Comparison of ENCODE assay signal across 8 cellular contexts in genomic region chr11:64917663-64917995, GRCh38. TPM values are rescaled to one million over a fixed set of nuclear protein-coding genes. Genes with fewer than 3 reads are reported as not detected.
DNase-seq lines count a peak whose midpoint lies in the region.

No MANE protein-coding gene starts in this region.

- H3K9ac ChIP-seq in stomach smooth muscle (ENCODE audit: low read length in 2 of 2): peak overlapping the region; percentile 66 to 68

- peaks cover 10 to 12% of the 10 kb centered on the region in 2 donors for H3K36me3 ChIP-seq in stomach smooth muscle (ENCODE audit: control insufficient read depth in 2 of 2, insufficient read depth in 2 of 2, low read length in 2 of 2)

- no peaks in the 10 kb centered on the region for H3K27me3 Mint-ChIP-seq in activated naive CD8-positive, alpha-beta T cell
- H3K27me3 Mint-ChIP-seq in immature natural killer cell (ENCODE audit: low read depth in 3 of 3): peaks cover 6 to 16% (median 13%) of the 10 kb centered on the region in 3 donors

- peak overlapping the region; percentile 90 for H3K4me3 Mint-ChIP-seq in activated naive CD8-positive, alpha-beta T cell
- peak overlapping the region; percentile 95 to 98 (median 97) for H3K4me3 Mint-ChIP-seq in immature natural killer cell

- H3K4me3 ChIP-seq in stomach smooth muscle (ENCODE audit: low read length in 2 of 2): peak overlapping the region; percentile 71 to 100

- peaks cover 23% of the 10 kb centered on the region for H3K4me1 Mint-ChIP-seq in activated naive CD8-positive, alpha-beta T cell (ENCODE audit: low read depth)
- peaks cover 26 to 32% of the 10 kb centered on the region in 2 donors for H3K4me1 Mint-ChIP-seq in immature natural killer cell

- no peaks in the 10 kb centered on the region for H3K36me3 Mint-ChIP-seq in activated naive CD8-positive, alpha-beta T cell
- H3K36me3 Mint-ChIP-seq in immature natural killer cell: peaks cover 0 to 3% (median 0%) of the 10 kb centered on the region in 3 donors

- peak overlapping the region; percentile 56 for H3K27ac ChIP-seq in stomach smooth muscle (ENCODE audit: low read length)

- H3K9me3 Mint-ChIP-seq in activated naive CD8-positive, alpha-beta T cell (ENCODE audit: low read depth): no peaks in the 10 kb centered on the region
- H3K9me3 Mint-ChIP-seq in immature natural killer cell: no peaks in the 10 kb centered on the region

- H3K9me3 ChIP-seq in stomach smooth muscle (ENCODE audit: control insufficient read depth in 2 of 2, low read length in 2 of 2): no peaks in the 10 kb centered on the region

- DNase-seq in DMS79 treated with DMSO at 0.1 percent for 48 hours (lab: John Stamatoyannopoulos, UW) (peak; percentile 31), DMS79 (lab: John Stamatoyannopoulos, UW) (no peak), immature natural killer cell (no peak), COLO829 (ENCODE audit: low spot score) (no peak), AG08396 (ENCODE audit: low spot score) (no peak), SHP77 treated with DMSO at 0.1 percent for 48 hours (lab: John Stamatoyannopoulos, UW) (no peak)

- H3K4me1 ChIP-seq in stomach smooth muscle (ENCODE audit: control insufficient read depth, insufficient read depth, low read length): peaks cover 26% of the 10 kb centered on the region

- no peaks in the 10 kb centered on the region for H3K27me3 ChIP-seq in stomach smooth muscle (ENCODE audit: control insufficient read depth in 1 of 2, insufficient read depth in 2 of 2, low read length in 2 of 2)

- peak overlapping the region; percentile 90 for H3K27ac Mint-ChIP-seq in activated naive CD8-positive, alpha-beta T cell
- peak overlapping the region; percentile 93 to 100 (median 99) for H3K27ac Mint-ChIP-seq in immature natural killer cell

RNA-seq across cellular contexts. Expression of gene ATG2A, which starts 0.6 kb away (rescaled TPM):
- polyA plus RNA-seq in immature natural killer cell: 10 to 100 TPM in 1 of 3 donors, 1 to 10 TPM in 2; 3.7 to 10.0 (median 6.7) TPM

RNA-seq across cellular contexts. Expression of gene PPP2R5B, which starts 6.9 kb away (rescaled TPM):
- polyA plus RNA-seq in immature natural killer cell: 10 to 100 TPM in 2 of 3 donors, 1 to 10 TPM in 1; 7.8 to 14.6 (median 14.0) TPM

RNA-seq across cellular contexts. Expression of gene GPHA2, which starts 18.1 kb away (rescaled TPM):
- not detected for polyA plus RNA-seq in immature natural killer cell

RNA-seq across cellular contexts. Expression of gene EHD1, which starts 39.2 kb away (rescaled TPM):
- 100 to 1,000 TPM; 136 to 247 (median 160) TPM for polyA plus RNA-seq in immature natural killer cell

RNA-seq across cellular contexts. Expression of gene MAJIN, which starts 54.3 kb away (rescaled TPM):
- not detected for polyA plus RNA-seq in immature natural killer cell
